Comparison of ENCODE assay signal across 1 cellular context in genomic region chr13:108958013-108958376, GRCh38.
TF ChIP-seq lines count a peak whose summit lies in the region.

No MANE protein-coding gene starts in this region.

TF ChIP-seq in endothelial cell of umbilical vein, 7 proteins besides CTCF, POLR2A, EP300 and RAD21:
- TF ChIP-seq GATA2 (IDR thresholded peaks at IDR 0.05; ENCODE audit: insufficient read depth, insufficient read length, low read depth, low read length), result no peak
- TF ChIP-seq, protein P1, sequence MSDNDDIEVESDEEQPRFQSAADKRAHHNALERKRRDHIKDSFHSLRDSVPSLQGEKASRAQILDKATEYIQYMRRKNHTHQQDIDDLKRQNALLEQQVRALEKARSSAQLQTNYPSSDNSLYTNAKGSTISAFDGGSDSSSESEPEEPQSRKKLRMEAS (IDR thresholded peaks at IDR 0.05; ENCODE audit: insufficient read depth, insufficient read length), result no peak
- TF ChIP-seq MYC (IDR thresholded peaks at IDR 0.05; ENCODE audit: low read depth, low read length), result no peak
- TF ChIP-seq FOS (IDR thresholded peaks at IDR 0.05; ENCODE audit: borderline replicate concordance, insufficient read depth, low read length), result no peak
- no peak for TF ChIP-seq POLR2AphosphoS5 (IDR thresholded peaks at IDR 0.05; ENCODE audit: insufficient read depth, low read depth, low read length)
- no peak for TF ChIP-seq JUN (IDR thresholded peaks at IDR 0.05; ENCODE audit: borderline replicate concordance, insufficient read depth, insufficient read length, low read depth)
- TF ChIP-seq EZH2 (IDR thresholded peaks at IDR 0.05; ENCODE audit: borderline replicate concordance, low read depth, low read length, severe bottlenecking), result no peak
TF ChIP-seq in endothelial cell of umbilical vein: peak in this region for 0.
